23 cellular contexts compared by ENCODE assay signal in genomic region chr22:43922123-43922522, GRCh38. TPM values are rescaled to one million over a fixed set of nuclear protein-coding genes. Genes with fewer than 3 reads are reported as not detected.
A peak's percentile ranks its signal among the peaks of the same experiment; 100 is the strongest.
DNase-seq lines count a peak whose midpoint lies in the region; ATAC-seq and TF ChIP-seq lines count a peak whose summit lies in the region.
"Had no signal": no experiment of that assay in that cellular context is flagged by ENCODE, and none has a peak within 500 bp of the region (broad histone marks: within the 10 kb centered on the region; RNA-seq: fewer than 3 reads in every experiment).

No MANE protein-coding gene starts in this region.

- H3K4me1 Mint-ChIP-seq in chondrocyte (ENCODE audit: low read depth) (peaks cover 32% of the 10 kb centered on the region), neural progenitor cell (peaks cover 28% of the 10 kb centered on the region)

- H3F3A ChIP-seq in DOHH2 (ENCODE audit: control insufficient read depth, insufficient read depth) (no peaks in the 10 kb centered on the region), neural progenitor cell (ENCODE audit: low read depth) (peaks cover 29% of the 10 kb centered on the region)

- H3K4me2 ChIP-seq in DOHH2 (ENCODE audit: low read length), result no peak overlapping the region
- no peak overlapping the region for H3K4me2 ChIP-seq in neural progenitor cell

- no peak overlapping the region for H3K9ac ChIP-seq in neural progenitor cell

- H3K9me3 ChIP-seq in DOHH2 (ENCODE audit: control insufficient read depth, insufficient read depth, low read length), result no peaks in the 10 kb centered on the region
- no peaks in the 10 kb centered on the region for H3K9me3 ChIP-seq in neural progenitor cell (ENCODE audit: low read depth)
- H3K9me3 ChIP-seq: BLaER1 treated with 17β-estradiol and CSF1 and Interleukin-3, amounts not matched to agents 10 nM and 100 nM; thoracic aorta had no signal

- H3K4me3 ChIP-seq in DOHH2 (ENCODE audit: low read length) (no peak overlapping the region), neural progenitor cell (no peak overlapping the region)
- H3K4me3 ChIP-seq: BLaER1 treated with 17β-estradiol and CSF1 and Interleukin-3, amounts not matched to agents 10 nM and 100 nM; thoracic aorta had no signal

- no peaks in the 10 kb centered on the region for H3K9me2 ChIP-seq in DOHH2 (replicated peaks; ENCODE audit: control insufficient read depth, low read length)

- no peak for ATAC-seq in GM18520 (IDR thresholded peaks at IDR 0.05; ENCODE audit: unreplicated experiment)
- ATAC-seq: activated CD4-positive, alpha-beta T cell treated with anti-CD3 and anti-CD28 coated beads for 36 hours; sciatic nerve had no signal

- no peaks in the 10 kb centered on the region for H3K79me2 ChIP-seq in DOHH2 (ENCODE audit: control insufficient read depth, low read length)
- peaks cover 17% of the 10 kb centered on the region for H3K79me2 ChIP-seq in neural progenitor cell (ENCODE audit: low read depth)

- DNase-seq in NCI-H2029 treated with DMSO at 0.1 percent for 48 hours (lab: John Stamatoyannopoulos, UW) (peak; percentile 10), chondrocyte (ENCODE audit: low spot score) (no peak), neural progenitor cell (ENCODE audit: low spot score) (peak; percentile 24), hypothalamus (lab: John Stamatoyannopoulos, UW) (no peak), medulla oblongata (ENCODE audit: extremely low spot score) (no peak)
- no peak for DNase-seq in stimulated activated CD4-positive, alpha-beta T cell treated with anti-CD3 and anti-CD28 coated beads, Interleukin-1b, Interleukin-23, amount 100 ng/mL, for 48 hours
- DNase-seq: activated CD4-positive, alpha-beta T cell treated with anti-CD3 and anti-CD28 coated beads for 36 hours; activated CD8-positive, alpha-beta memory T cell treated with anti-CD3 and anti-CD28 coated beads, Interleukin-2, amount 50 U/mL, for 4 hours; activated naive CD4-positive, alpha-beta T cell; cortex of kidney; glutamatergic neuron; KBM-7; NCI-H1105; SIG-M5; stimulated activated CD4-positive, alpha-beta T cell treated with anti-CD3 and anti-CD28 coated beads, Interleukin-4, amount 100 ng/mL, for 24 hours; stimulated activated CD8-positive, alpha-beta memory T cell treated with anti-CD3 and anti-CD28 coated beads, Interleukin-4, amount 100 ng/mL, for 48 hours; T-helper 9 cell had no signal

- no peaks in the 10 kb centered on the region for H3K4me1 ChIP-seq in DOHH2 (ENCODE audit: control insufficient read depth, low read length)
- H3K4me1 ChIP-seq in neural progenitor cell, result peaks cover 18% of the 10 kb centered on the region

- H3K9me3 Mint-ChIP-seq in chondrocyte (ENCODE audit: low read depth) (no peaks in the 10 kb centered on the region), neural progenitor cell (peaks cover 2% of the 10 kb centered on the region)
- H3K9me3 Mint-ChIP-seq: mesothelial cell of epicardium had no signal

- H3K27me3 ChIP-seq in DOHH2 (ENCODE audit: control insufficient read depth, low read length) (no peaks in the 10 kb centered on the region), neural progenitor cell (peaks cover 21% of the 10 kb centered on the region)

- H4K20me1 ChIP-seq in DOHH2 (ENCODE audit: control insufficient read depth, insufficient read depth, low read depth, low read length), result no peaks in the 10 kb centered on the region
- H4K20me1 ChIP-seq in neural progenitor cell (ENCODE audit: low read depth), result peaks cover 23% of the 10 kb centered on the region

- peak; percentile 26 for TF ChIP-seq CTCF in DOHH2 (IDR thresholded peaks at IDR 0.05; ENCODE audit: low read depth, low read length, poor library complexity, severe bottlenecking)
- peak; percentile 28 for TF ChIP-seq CTCF in chondrocyte (IDR thresholded peaks at IDR 0.05)
- TF ChIP-seq CTCF in neural progenitor cell (IDR thresholded peaks at IDR 0.05), result peak; percentile 36

- H3K36me3 Mint-ChIP-seq in chondrocyte (ENCODE audit: low read depth) (no peaks in the 10 kb centered on the region), neural progenitor cell (peaks cover 2% of the 10 kb centered on the region)
- H3K36me3 Mint-ChIP-seq: mesothelial cell of epicardium had no signal

- H3K4me3 Mint-ChIP-seq in chondrocyte (ENCODE audit: unreplicated experiment) (no peak overlapping the region), neural progenitor cell (peak overlapping the region; percentile 70)
- H3K4me3 Mint-ChIP-seq: activated CD4-positive, alpha-beta T cell treated with anti-CD3 and anti-CD28 coated beads for 36 hours; mesothelial cell of epicardium had no signal

- no peak overlapping the region for H3K27ac ChIP-seq in DOHH2 (ENCODE audit: low read depth, low read length)
- no peak overlapping the region for H3K27ac ChIP-seq in neural progenitor cell
- H3K27ac ChIP-seq: thoracic aorta had no signal

- H2AFZ ChIP-seq in neural progenitor cell (replicated peaks), result no peak overlapping the region

- no peaks in the 10 kb centered on the region for H3K27me3 Mint-ChIP-seq in chondrocyte (ENCODE audit: low read depth)
- peaks cover 22% of the 10 kb centered on the region for H3K27me3 Mint-ChIP-seq in neural progenitor cell (ENCODE audit: insufficient read depth, low read depth)

- H3K36me3 ChIP-seq in DOHH2 (ENCODE audit: control insufficient read depth, low read length) (no peaks in the 10 kb centered on the region), neural progenitor cell (no peaks in the 10 kb centered on the region)
- H3K36me3 ChIP-seq: BLaER1 treated with 17β-estradiol and CSF1 and Interleukin-3, amounts not matched to agents 10 nM and 100 nM; thoracic aorta had no signal

- H3K27ac Mint-ChIP-seq in chondrocyte (ENCODE audit: unreplicated experiment), result no peak overlapping the region
- H3K27ac Mint-ChIP-seq in neural progenitor cell, result no peak overlapping the region
- H3K27ac Mint-ChIP-seq: activated CD4-positive, alpha-beta T cell treated with anti-CD3 and anti-CD28 coated beads for 36 hours; mesothelial cell of epicardium had no signal

RNA-seq across cellular contexts. Expression of gene PNPLA3, which starts 1.5 kb away (rescaled TPM):
- total RNA-seq in chondrocyte (2.5 to 3.5 TPM (median 2.5 TPM) in 3 replicates), neural progenitor cell (ENCODE audit: low replicate concordance) (4.8 and 9.0 TPM in 2 replicates)
- total RNA-seq: thoracic aorta had no signal

RNA-seq across cellular contexts. Expression of gene PNPLA5, which starts 30.3 kb away (rescaled TPM):
- total RNA-seq in chondrocyte (not detected in 3 replicates), neural progenitor cell (ENCODE audit: low replicate concordance) (0.11 and 0.22 TPM in 2 replicates)
- total RNA-seq: activated CD4-positive, alpha-beta T cell treated with anti-CD3 and anti-CD28 coated beads for 36 hours; mesothelial cell of epicardium; sciatic nerve; thoracic aorta had no signal

RNA-seq across cellular contexts. Expression of gene SAMM50, which starts 33.1 kb away (rescaled TPM):
- total RNA-seq in chondrocyte (31.1 to 42.7 TPM (median 34.2 TPM) in 3 replicates), neural progenitor cell (ENCODE audit: low replicate concordance) (45.5 and 48.5 TPM in 2 replicates)

RNA-seq across cellular contexts. Expression of gene SULT4A1, which starts 59.8 kb away (rescaled TPM):
- 0.68 to 3.3 TPM (median 2.9 TPM) in 3 replicates for total RNA-seq in chondrocyte
- total RNA-seq in neural progenitor cell (ENCODE audit: low replicate concordance), result 14.2 and 15.7 TPM in 2 replicates
- total RNA-seq: thoracic aorta had no signal

Comparison
In these comparisons a context has a peak if more than half of its experiments do, and no peak if none do; other contexts are left out.
1. DNase-seq: peak in NCI-H2029 treated with DMSO at 0.1 percent for 48 hours (single experiment) and neural progenitor cell (single experiment); none in chondrocyte (single experiment), hypothalamus (0 of 51), medulla oblongata (single experiment) and stimulated activated CD4-positive, alpha-beta T cell treated with anti-CD3 and anti-CD28 coated beads, Interleukin-1b, Interleukin-23, amount 100 ng/mL, for 48 hours (single experiment).
2. Peak in every context shown above with its lines, with median percentiles within 50 percentile points of each other: CTCF ChIP-seq.